8 cellular contexts compared by ENCODE assay signal in genomic region chr14:75542585-75543091, GRCh38. TPM values are rescaled to one million over a fixed set of nuclear protein-coding genes. Genes with fewer than 3 reads are reported as not detected.
A peak's percentile ranks its signal among the peaks of the same experiment; 100 is the strongest.
DNase-seq lines count a peak whose midpoint lies in the region; ATAC-seq lines count a peak whose summit lies in the region.

No MANE protein-coding gene starts in this region.

- intact Hi-C loops in head of caudate nucleus (cut with DNase I): no loop called here

- DNase-seq in Ammon's horn (ENCODE audit: low spot score): peak; percentile 64
- peak; percentile 63 for DNase-seq in M059J (ENCODE audit: low read depth)
- peak; percentile 88 for DNase-seq in activated CD8-positive, alpha-beta memory T cell treated with anti-CD3 and anti-CD28 coated beads, Interleukin-2, amount 50 U/mL, for 48 hours
- peak in 34 of 42 donors; percentile 5 to 69 (median 44) for DNase-seq in head of caudate nucleus
- DNase-seq in stimulated activated CD4-positive, alpha-beta T cell treated with anti-CD3 and anti-CD28 coated beads, Interleukin-12 subunit alpha, Interleukin-12 subunit beta, amount 100 ng/mL, for 24 hours (ENCODE audit: low read depth in 2 of 2): peak; percentile 65 to 82
- no peak for DNase-seq in T1000 (lab: John Stamatoyannopoulos, UW)

- peak; percentile 54 for ATAC-seq in GM19468 (IDR thresholded peaks at IDR 0.05; ENCODE audit: extremely low read depth, unreplicated experiment)
- ATAC-seq in GM18519 (IDR thresholded peaks at IDR 0.05; ENCODE audit: low FRiP score, unreplicated experiment): no peak

RNA-seq across cellular contexts. Expression of gene BATF, which starts 20.4 kb away (rescaled TPM):
- total RNA-seq in M059J (2014; rRNA removed; shearing (Covaris generic)): 1.9 TPM in 1 of 2 replicates, not detected in the other

RNA-seq across cellular contexts. Expression of gene FLVCR2, which starts 35.8 kb away (rescaled TPM):
- 0.22 TPM in 1 of 2 replicates, not detected in the other for total RNA-seq in M059J (2014; rRNA removed; shearing (Covaris generic))
